9 cellular contexts compared by ENCODE assay signal in genomic region chr12:62170241-62170640, GRCh38.
"Had no signal": no experiment of that assay in that cellular context is flagged by ENCODE, and none has a peak within 500 bp of the region (broad histone marks: within the 10 kb centered on the region; RNA-seq: fewer than 3 reads in every experiment).

No MANE protein-coding gene starts in this region.

- H3K4me3 ChIP-seq: GM23248, GM23338, HAP-1 had no signal

- ATAC-seq: GM23338, HCT116 had no signal

- H3K9me3 ChIP-seq: HAP-1 had no signal

- H3K27ac Mint-ChIP-seq: GM23338, H9, HFFc6 had no signal

- DNase-seq: GM23248, GOT3, H7, H9, HCEC 1CT, HFFc6 had no signal

- H3K4me3 Mint-ChIP-seq: GM23338, H9, HFFc6 had no signal

- H3K36me3 ChIP-seq: HAP-1 had no signal

- H3K27ac ChIP-seq: GM23248 had no signal

- H3K4me1 ChIP-seq: HAP-1 had no signal

- H3K9me3 Mint-ChIP-seq: GM23338, H9, HFFc6 had no signal

- H3K4me1 Mint-ChIP-seq: GM23338, H9 had no signal
